15 cellular contexts compared by ENCODE assay signal in genomic region chr17:56679767-56680422, GRCh38.
DNase-seq lines count a peak whose midpoint lies in the region; ATAC-seq and TF ChIP-seq lines count a peak whose summit lies in the region.
"Had no signal": no experiment of that assay in that cellular context is flagged by ENCODE, and none has a peak within 500 bp of the region (broad histone marks: within the 10 kb centered on the region; RNA-seq: fewer than 3 reads in every experiment).

No MANE protein-coding gene starts in this region.

- H3K4me2 ChIP-seq in HCT116 (ENCODE audit: low read length) (no peak overlapping the region), smooth muscle cell (peak overlapping the region; percentile 81)

- intact Hi-C loops in HCT116 (cut with micrococcal nuclease), result loop anchor here (1.0 kb wide), 1 partner anchor 88 kb away; no protein-coding TSS in a partner anchor

- H3K27me3 ChIP-seq in HCT116 (ENCODE audit: insufficient read depth, low read length) (peaks cover 12% of the 10 kb centered on the region; the same call in 1 of the 2 replicates), smooth muscle cell (ENCODE audit: low read depth) (peaks cover 38% of the 10 kb centered on the region)

- no peaks in the 10 kb centered on the region for H3K9me2 ChIP-seq in HCT116 (ENCODE audit: insufficient read depth)

- no peak for TF ChIP-seq RAD21 in HCT116 (IDR thresholded peaks at IDR 0.05; ENCODE audit: low read depth)

- H3K4me1 ChIP-seq in HCT116 (ENCODE audit: control insufficient read depth in 1 of 2, insufficient read depth in 2 of 2, low read length in 2 of 2) (peaks cover 10 to 36% of the 10 kb centered on the region in 2 experiments; a peak in 3 of 4 replicates), smooth muscle cell (ENCODE audit: low read depth) (peaks cover 5% of the 10 kb centered on the region)
- H3K4me1 ChIP-seq: BE2C, colonic mucosa had no signal

- H3K27ac ChIP-seq in HCT116 (ENCODE audit: low read depth, low read length) (no peak overlapping the region), RWPE1 (no peak overlapping the region), epithelial cell of prostate (peak overlapping the region; percentile 82), smooth muscle cell (ENCODE audit: low read depth) (peak overlapping the region; percentile 90)
- H3K27ac ChIP-seq: colonic mucosa had no signal

- 26% methylated on average over 6 of the region's 6 CpGs for WGBS in smooth muscle cell (ENCODE audit: low lambda C conversion rate)

- TF ChIP-seq POLR2A in HCT116 (IDR thresholded peaks at IDR 0.05; ENCODE audit: borderline replicate concordance, extremely low read depth, insufficient read depth, insufficient read length), result no peak

- no peak for TF ChIP-seq CTCF in HCT116 (IDR thresholded peaks at IDR 0.05 in 2 of 3, conservative IDR thresholded peaks at IDR 0.05 in 1 of 3; ENCODE audit: borderline replicate concordance in 1 of 3, insufficient read depth in 1 of 3, low read depth in 2 of 3, low read length in 2 of 3)
- no peak for TF ChIP-seq CTCF in RWPE1 (conservative IDR thresholded peaks at IDR 0.05; ENCODE audit: low read depth)
- TF ChIP-seq CTCF in smooth muscle cell (IDR thresholded peaks at IDR 0.05; ENCODE audit: borderline replicate concordance, insufficient read depth, poor library complexity, severe bottlenecking), result no peak

- H3K9ac ChIP-seq in HCT116 (ENCODE audit: low read length), result no peak overlapping the region
- H3K9ac ChIP-seq in smooth muscle cell (ENCODE audit: low read depth), result peak overlapping the region; percentile 56

- H2AFZ ChIP-seq in HCT116 (ENCODE audit: low read depth, low read length, poor library complexity, severe bottlenecking) (peak overlapping the region; percentile 86), smooth muscle cell (ENCODE audit: low read depth) (no peak overlapping the region)

- no peak for ATAC-seq in HCT116
- no peak for ATAC-seq in GM18868 (IDR thresholded peaks at IDR 0.05; ENCODE audit: unreplicated experiment)
- no peak for ATAC-seq in HG02840 (IDR thresholded peaks at IDR 0.05; ENCODE audit: low FRiP score, unreplicated experiment)
- ATAC-seq: activated CD8-positive, alpha-beta T cell treated with anti-CD3 and anti-CD28 coated beads, Interleukin-2, amount 10 ng/mL, durations not matched to agents 7 days and 5 days had no signal

- H3F3A ChIP-seq in smooth muscle cell (ENCODE audit: low read depth), result peaks cover 4% of the 10 kb centered on the region

- H3K79me2 ChIP-seq in HCT116 (ENCODE audit: insufficient read depth, low read length) (no peaks in the 10 kb centered on the region), smooth muscle cell (ENCODE audit: low read depth) (no peaks in the 10 kb centered on the region)

- RAD21 ChIA-PET in HCT116 (lab: Charles Lee; ENCODE audit: low non-redundant PET in 1 of 2, low total read pairs in 2 of 2, uncharacterized antibody in 2 of 2, unreplicated experiment in 2 of 2), result no interaction called here

- CTCF ChIA-PET in HCT116 (lab: Charles Lee) (interaction anchor here (0.8 to 4.1 kb wide), 2 partner anchors 36 to 180 kb away, joined by 3 to 30 read pairs; no protein-coding TSS in a partner anchor), RWPE1 (lab: Yijun Ruan, JAX) (no interaction called here)

- no peaks in the 10 kb centered on the region for H3K9me3 ChIP-seq in HCT116 (ENCODE audit: control insufficient read depth in 1 of 2, insufficient read depth in 1 of 2, low read depth in 1 of 2, low read length in 2 of 2)
- no peaks in the 10 kb centered on the region for H3K9me3 ChIP-seq in smooth muscle cell (replicated peaks; ENCODE audit: low read depth)
- H3K9me3 ChIP-seq: BE2C, colonic mucosa had no signal

- H4K20me1 ChIP-seq in HCT116 (ENCODE audit: insufficient read depth) (no peaks in the 10 kb centered on the region), smooth muscle cell (ENCODE audit: low read depth) (no peaks in the 10 kb centered on the region)

- H3K36me3 ChIP-seq in HCT116 (ENCODE audit: control insufficient read depth in 1 of 2, insufficient read depth in 2 of 2, low read length in 2 of 2) (no peaks in the 10 kb centered on the region), smooth muscle cell (ENCODE audit: low read depth) (no peaks in the 10 kb centered on the region)
- H3K36me3 ChIP-seq: BE2C, colonic mucosa had no signal

- no peak for DNase-seq in HCT116 (ENCODE audit: low read depth, low spot score)
- DNase-seq in RWPE1 (ENCODE audit: low spot score), result peak; percentile 33
- peak; percentile 18 for DNase-seq in epithelial cell of prostate (ENCODE audit: low read depth, low spot score)
- no peak for DNase-seq in smooth muscle cell (lab: John Stamatoyannopoulos, UW; ENCODE audit: unreplicated experiment)
- DNase-seq in activated gamma-delta T cell treated with Interleukin-2 at 50 U/mL for 16 hours, result no peak
- DNase-seq: activated B cell treated with CpG ODN at 0.5 μM for 24 hours; activated CD8-positive, alpha-beta T cell treated with anti-CD3 and anti-CD28 coated beads, Interleukin-2, amount 10 ng/mL, durations not matched to agents 7 days and 5 days; activated T-cell treated with anti-CD3 and anti-CD28 coated beads, Interleukin-2, amount 50 U/mL, for 24 hours; BE2C; Calu3; colonic mucosa; posterior cingulate gyrus; stimulated activated CD4-positive, alpha-beta T cell treated with anti-CD3 and anti-CD28 coated beads, Interleukin-2, amount 100 ng/mL, for 24 hours had no signal

- BruUV-seq in HCT116 (replicated peaks; lab: Mats Ljungman, UMichigan), result no TSS peak

- H3K4me3 ChIP-seq in HCT116 (replicated peaks in 1 of 2; ENCODE audit: low read depth in 1 of 2, low read length in 2 of 2) (no peak overlapping the region), smooth muscle cell (no peak overlapping the region)
- H3K4me3 ChIP-seq: colonic mucosa had no signal

- POLR2A ChIA-PET in HCT116 (lab: Charles Lee) (no interaction called here), RWPE1 (lab: Yijun Ruan, JAX; ENCODE audit: low non-redundant PET) (no interaction called here)

TF ChIP-seq in HCT116, 20 proteins besides CTCF, POLR2A, EP300 and RAD21 (continues in another document):
- TF ChIP-seq MAX (IDR thresholded peaks at IDR 0.05) (no peak), EZH2 (IDR thresholded peaks at IDR 0.05) (no peak), EZH2phosphoT487 (IDR thresholded peaks at IDR 0.05; ENCODE audit: borderline replicate concordance) (no peak), REST (IDR thresholded peaks at IDR 0.05; ENCODE audit: low read depth) (no peak), CBX3 (IDR thresholded peaks at IDR 0.05; ENCODE audit: low read depth) (no peak), YY1 (IDR thresholded peaks at IDR 0.05; ENCODE audit: extremely low read depth, insufficient replicate concordance, low read depth, low read length) (no peak), ELF1 (IDR thresholded peaks at IDR 0.05; ENCODE audit: borderline replicate concordance, low read depth) (no peak), FOSL1 (IDR thresholded peaks at IDR 0.05; ENCODE audit: low read depth) (no peak), SP1 (IDR thresholded peaks at IDR 0.05; ENCODE audit: low read depth) (no peak), TCF7L2 (IDR thresholded peaks at IDR 0.05; ENCODE audit: borderline replicate concordance, extremely low read depth, insufficient read depth, insufficient read length) (no peak), ZNF274 (IDR thresholded peaks at IDR 0.05; ENCODE audit: low read depth, low read length) (no peak), ZFX (IDR thresholded peaks at IDR 0.05) (no peak), JUND (IDR thresholded peaks at IDR 0.05) (no peak), EGR1 (IDR thresholded peaks at IDR 0.05; ENCODE audit: low read depth) (no peak), ZBTB33 (IDR thresholded peaks at IDR 0.05; ENCODE audit: extremely low read depth, insufficient replicate concordance, low read length) (no peak)

Comparison
In these comparisons a context has a peak if more than half of its experiments do, and no peak if none do; other contexts are left out.
1. DNase-seq: peak in RWPE1 (single experiment) and epithelial cell of prostate (single experiment); none in HCT116 (single experiment), smooth muscle cell (single experiment) and activated gamma-delta T cell treated with Interleukin-2 at 50 U/mL for 16 hours (single experiment).
2. H3K27ac ChIP-seq: peak in epithelial cell of prostate (single experiment) and smooth muscle cell (single experiment); none in HCT116 (single experiment) and RWPE1 (single experiment).